10 cellular contexts compared by ENCODE assay signal in the genomic region with DNA sequence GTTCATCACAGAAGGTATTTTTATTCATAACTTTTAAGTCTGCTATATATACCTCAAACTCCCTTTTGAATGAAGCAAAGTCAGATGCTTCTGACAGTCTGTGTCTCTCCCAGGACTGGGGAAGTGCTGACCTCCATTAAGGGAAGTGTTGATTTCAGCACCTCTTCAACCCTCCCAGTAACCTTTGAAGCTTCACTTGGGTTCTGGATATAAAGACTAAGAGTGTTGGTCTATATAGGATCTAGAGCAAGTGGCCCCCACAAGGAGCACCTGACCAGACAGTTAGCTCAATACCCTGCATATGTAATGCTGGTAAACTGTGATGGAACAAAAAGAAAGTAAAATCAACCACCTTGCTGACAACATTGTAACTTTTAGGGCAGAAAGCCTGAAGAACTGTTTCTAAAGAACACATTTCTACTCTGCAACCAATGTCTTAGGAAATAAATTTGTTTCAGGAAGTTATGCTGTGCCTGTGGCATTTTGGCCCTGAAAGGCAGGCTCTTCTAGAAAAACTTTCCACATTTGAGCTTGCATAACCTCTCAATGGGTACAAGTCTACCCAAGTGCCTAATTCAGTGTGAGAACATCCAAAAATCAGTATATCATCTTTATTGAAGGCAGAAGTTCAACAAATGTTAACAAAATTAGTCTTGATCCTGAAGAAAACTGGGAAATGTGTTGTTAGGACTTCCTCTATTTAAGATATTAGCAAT. TPM values are rescaled to one million over a fixed set of nuclear protein-coding genes. Genes with fewer than 3 reads are reported as not detected.
DNase-seq lines count a peak whose midpoint lies in the region; ATAC-seq and TF ChIP-seq lines count a peak whose summit lies in the region.
"Had no signal": no experiment of that assay in that cellular context is flagged by ENCODE, and none has a peak within 500 bp of the region (broad histone marks: within the 10 kb centered on the region; RNA-seq: fewer than 3 reads in every experiment).

No MANE protein-coding gene starts in this region.

- H3K4me1 ChIP-seq in mucosa of descending colon (ENCODE audit: low read depth), result no peaks in the 10 kb centered on the region
- H3K4me1 ChIP-seq: thyroid gland had no signal

- POLR2A ChIA-PET in activated CD8-positive, alpha-beta T cell treated with anti-CD3 and anti-CD28 coated beads for 36 hours (lab: Charles Lee), result interaction anchor here (1.1 to 6.2 kb wide), 3 partner anchors 32 to 57 kb away, joined by 5 to 34 read pairs (median 7); a partner anchor contains a TSS

- intact Hi-C loops in activated CD8-positive, alpha-beta T cell treated with anti-CD3 and anti-CD28 coated beads for 36 hours (cut with micrococcal nuclease), result loop anchor here (5.0 kb wide), 1 partner anchor 60 kb away; no protein-coding TSS in a partner anchor
- intact Hi-C loops in mucosa of descending colon (cut with DNase I, micrococcal nuclease), result no loop called here

- no peak for TF ChIP-seq CTCF in activated CD8-positive, alpha-beta T cell treated with anti-CD3 and anti-CD28 coated beads for 36 hours (IDR thresholded peaks at IDR 0.05)
- TF ChIP-seq CTCF in mucosa of descending colon (IDR thresholded peaks at IDR 0.05), result no peak

- H3K36me3 ChIP-seq in mucosa of descending colon (ENCODE audit: low read depth), result no peaks in the 10 kb centered on the region
- H3K36me3 ChIP-seq: thyroid gland had no signal

- DNase-seq in activated CD8-positive, alpha-beta T cell treated with anti-CD3 and anti-CD28 coated beads for 36 hours, result peak; percentile 47
- DNase-seq in mucosa of descending colon (no peak), hippocampal formation (lab: John Stamatoyannopoulos, UW) (no peak), DMS153 treated with DMSO at 0.1 percent for 48 hours (lab: John Stamatoyannopoulos, UW; ENCODE audit: unreplicated experiment) (no peak)
- DNase-seq in stimulated activated CD4-positive, alpha-beta T cell treated with anti-CD3 and anti-CD28 coated beads, Interleukin-4, amount 100 ng/mL, for 4 hours, result no peak
- DNase-seq: NCI-H524 had no signal

- ATAC-seq in GM18502 (IDR thresholded peaks at IDR 0.05; ENCODE audit: poor library complexity, unreplicated experiment) (peak; percentile 13), HG03135 (IDR thresholded peaks at IDR 0.05; ENCODE audit: unreplicated experiment) (peak; percentile 12), mucosa of descending colon (peak; percentile 5), HG03378 (IDR thresholded peaks at IDR 0.05; ENCODE audit: unreplicated experiment) (no peak)
- peak; percentile 15 for ATAC-seq in activated CD8-positive, alpha-beta T cell treated with anti-CD3 and anti-CD28 coated beads for 36 hours

- H3K4me1 Mint-ChIP-seq in activated CD8-positive, alpha-beta T cell treated with anti-CD3 and anti-CD28 coated beads for 36 hours (ENCODE audit: low read depth), result peaks cover 55% of the 10 kb centered on the region

- peaks cover 29% of the 10 kb centered on the region for H3K36me3 Mint-ChIP-seq in activated CD8-positive, alpha-beta T cell treated with anti-CD3 and anti-CD28 coated beads for 36 hours (ENCODE audit: low read depth)

- no peaks in the 10 kb centered on the region for H3K9me3 Mint-ChIP-seq in activated CD8-positive, alpha-beta T cell treated with anti-CD3 and anti-CD28 coated beads for 36 hours

- H3K4me3 Mint-ChIP-seq in activated CD8-positive, alpha-beta T cell treated with anti-CD3 and anti-CD28 coated beads for 36 hours, result peak overlapping the region; percentile 91

- CTCF ChIA-PET in activated CD8-positive, alpha-beta T cell treated with anti-CD3 and anti-CD28 coated beads for 36 hours (lab: Charles Lee), result interaction anchor here (1.1 kb wide), 1 partner anchor 13 kb away, joined by 3 read pairs; no protein-coding TSS in a partner anchor

- no peaks in the 10 kb centered on the region for H3K9me3 ChIP-seq in mucosa of descending colon
- H3K9me3 ChIP-seq: thyroid gland had no signal

- no peak overlapping the region for H3K4me3 ChIP-seq in mucosa of descending colon
- H3K4me3 ChIP-seq: thyroid gland had no signal

- H3K27ac Mint-ChIP-seq in activated CD8-positive, alpha-beta T cell treated with anti-CD3 and anti-CD28 coated beads for 36 hours, result peak overlapping the region; percentile 98

- no peaks in the 10 kb centered on the region for H3K27me3 Mint-ChIP-seq in activated CD8-positive, alpha-beta T cell treated with anti-CD3 and anti-CD28 coated beads for 36 hours

RNA-seq across cellular contexts. Expression of a gene that starts 0.9 kb away (rescaled TPM):
- 10 to 100 TPM; 54.0 to 56.0 TPM for total RNA-seq in activated CD8-positive, alpha-beta T cell treated with anti-CD3 and anti-CD28 coated beads for 36 hours
- 1 to 10 TPM; 4.3 to 8.3 (median 5.2) TPM for total RNA-seq in mucosa of descending colon

RNA-seq across cellular contexts. Expression of a gene that starts 15.0 kb away (rescaled TPM):
- total RNA-seq in activated CD8-positive, alpha-beta T cell treated with anti-CD3 and anti-CD28 coated beads for 36 hours, result under 1 TPM; 0.40 to 0.61 TPM
- total RNA-seq in mucosa of descending colon, result 100 to 1,000 TPM in 2 of 3 donors, 10 to 100 TPM in 1; 72.4 to 197 (median 153) TPM

RNA-seq across cellular contexts. Expression of a gene that starts 32.2 kb away (rescaled TPM):
- total RNA-seq in activated CD8-positive, alpha-beta T cell treated with anti-CD3 and anti-CD28 coated beads for 36 hours, result 10 to 100 TPM; 38.2 to 38.5 TPM
- 10 to 100 TPM; 26.6 to 40.0 (median 28.7) TPM for total RNA-seq in mucosa of descending colon

RNA-seq across cellular contexts. Expression of a gene that starts 32.7 kb away (rescaled TPM):
- total RNA-seq in activated CD8-positive, alpha-beta T cell treated with anti-CD3 and anti-CD28 coated beads for 36 hours, result 10 to 100 TPM; 19.1 to 19.3 TPM
- total RNA-seq in mucosa of descending colon, result 1 to 10 TPM; 4.2 to 6.0 (median 5.2) TPM

RNA-seq across cellular contexts. Expression of a gene that starts 56.7 kb away (rescaled TPM):
- total RNA-seq in activated CD8-positive, alpha-beta T cell treated with anti-CD3 and anti-CD28 coated beads for 36 hours, result 10 to 100 TPM; 42.8 to 45.1 TPM
- total RNA-seq in mucosa of descending colon, result 10 to 100 TPM; 66.0 to 99.7 (median 68.8) TPM

Comparison
In these comparisons a context has a peak if more than half of its experiments do, and no peak if none do; other contexts are left out.
1. RNA of a gene that starts 0.9 kb away (total RNA-seq): 54.0 to 56.0 TPM in activated CD8-positive, alpha-beta T cell treated with anti-CD3 and anti-CD28 coated beads for 36 hours; 4.3 to 8.3 TPM in mucosa of descending colon; every median in the first group is over 4 times any median in the second.
2. RNA of a gene that starts 15.0 kb away (total RNA-seq): 72.4 to 197 TPM in mucosa of descending colon; 0.40 to 0.61 TPM in activated CD8-positive, alpha-beta T cell treated with anti-CD3 and anti-CD28 coated beads for 36 hours; every median in the first group is over 10 times any median in the second.